22 cellular contexts compared by ENCODE assay signal in the genomic region with DNA sequence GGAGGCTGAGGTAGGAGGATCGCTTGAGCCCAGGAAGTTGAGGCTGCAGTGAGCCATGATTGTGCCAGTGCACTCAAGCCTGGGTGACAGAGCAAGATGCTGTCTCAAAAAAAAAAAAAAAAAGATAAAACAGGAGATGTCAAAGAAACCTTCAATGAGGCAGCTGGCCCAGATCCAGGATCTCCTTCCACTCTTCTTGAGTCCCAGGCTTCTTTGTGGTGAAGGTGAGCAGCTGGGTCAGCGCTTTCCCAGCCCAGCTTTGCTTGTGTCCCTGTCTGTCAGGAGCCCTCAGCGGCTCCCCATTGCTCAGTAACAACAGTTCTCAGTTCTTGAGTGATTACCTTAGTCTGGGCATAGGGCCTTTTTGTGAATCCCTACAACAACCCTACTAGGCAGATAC.
"Had no signal": no experiment of that assay in that cellular context is flagged by ENCODE, and none has a peak within 500 bp of the region (broad histone marks: within the 10 kb centered on the region; RNA-seq: fewer than 3 reads in every experiment).

No MANE protein-coding gene starts in this region.

- ATAC-seq: activated CD8-positive, alpha-beta T cell treated with anti-CD3 and anti-CD28 coated beads for 36 hours; body of pancreas; stimulated activated naive CD8-positive, alpha-beta T cell treated with anti-CD3 and anti-CD28 coated beads, Interleukin-15, Interleukin-2, amounts not matched to agents 100 U/mL and 50 U/mL, for 24 hours had no signal

- H3K4me1 ChIP-seq: body of pancreas had no signal

- H3K27ac ChIP-seq: body of pancreas, epithelial cell of prostate, left ventricle myocardium inferior, skin epidermis, transverse colon had no signal

- H3K4me1 Mint-ChIP-seq: activated CD4-positive, alpha-beta T cell treated with anti-CD3 and anti-CD28 coated beads, Interleukin-2, amount 10 ng/mL, durations not matched to agents 24 days and 14 days; activated naive CD8-positive, alpha-beta T cell treated with anti-CD3 and anti-CD28 coated beads, Interleukin-2, amount 10 ng/mL, durations not matched to agents 7 days and 5 days; endodermal cell had no signal

- H3K36me3 ChIP-seq: left ventricle myocardium inferior, transverse colon had no signal

- H3K9me3 Mint-ChIP-seq: activated CD4-positive, alpha-beta T cell treated with anti-CD3 and anti-CD28 coated beads, Interleukin-2, amount 10 ng/mL, durations not matched to agents 24 days and 14 days; activated CD8-positive, alpha-beta T cell treated with anti-CD3 and anti-CD28 coated beads for 36 hours; activated naive CD8-positive, alpha-beta T cell treated with anti-CD3 and anti-CD28 coated beads, Interleukin-2, amount 10 ng/mL, durations not matched to agents 7 days and 5 days; activated T-cell treated with anti-CD3 and anti-CD28 coated beads, Interleukin-2, amount 50 U/mL, for 24 hours; activated T-helper 2 cell treated with anti-CD3 and anti-CD28 coated beads, Interferon-gamma antibody, Interleukin-2, Interleukin-4, amounts not matched to agents 10 μg/mL and 5 μg/mL and 100 μg/mL, durations not matched to agents 14 hours and 24 hours and 36 hours had no signal

- H3K4me3 Mint-ChIP-seq: activated CD4-positive, alpha-beta T cell treated with anti-CD3 and anti-CD28 coated beads, Interleukin-2, amount 10 ng/mL, durations not matched to agents 24 days and 14 days; activated CD8-positive, alpha-beta T cell treated with anti-CD3 and anti-CD28 coated beads for 36 hours; activated naive CD8-positive, alpha-beta T cell treated with anti-CD3 and anti-CD28 coated beads, Interleukin-2, amount 10 ng/mL, durations not matched to agents 7 days and 5 days; activated T-cell treated with anti-CD3 and anti-CD28 coated beads, Interleukin-2, amount 50 U/mL, for 24 hours; endodermal cell had no signal

- H3K36me3 Mint-ChIP-seq: activated naive CD8-positive, alpha-beta T cell treated with anti-CD3 and anti-CD28 coated beads, Interleukin-2, amount 10 ng/mL, durations not matched to agents 7 days and 5 days had no signal

- H3K27ac Mint-ChIP-seq: activated CD4-positive, alpha-beta T cell treated with anti-CD3 and anti-CD28 coated beads, Interleukin-2, amount 10 ng/mL, durations not matched to agents 24 days and 14 days; activated CD8-positive, alpha-beta T cell treated with anti-CD3 and anti-CD28 coated beads for 36 hours; activated naive CD8-positive, alpha-beta T cell treated with anti-CD3 and anti-CD28 coated beads, Interleukin-2, amount 10 ng/mL, durations not matched to agents 7 days and 5 days; activated T-cell treated with anti-CD3 and anti-CD28 coated beads, Interleukin-2, amount 50 U/mL, for 24 hours; activated T-helper 2 cell treated with anti-CD3 and anti-CD28 coated beads, Interferon-gamma antibody, Interleukin-2, Interleukin-4, amounts not matched to agents 10 μg/mL and 5 μg/mL and 100 μg/mL, durations not matched to agents 14 hours and 24 hours and 36 hours; endodermal cell had no signal

- H3K9me3 ChIP-seq: body of pancreas, left ventricle myocardium inferior, transverse colon had no signal

- DNase-seq: activated CD4-positive, alpha-beta T cell treated with anti-CD3 and anti-CD28 coated beads, Interleukin-2, amount 10 ng/mL, durations not matched to agents 24 days and 14 days; activated CD4-positive, CD25-positive, alpha-beta regulatory T cell; activated CD8-positive, alpha-beta T cell treated with anti-CD3 and anti-CD28 coated beads for 36 hours; activated naive CD4-positive, alpha-beta T cell treated with Interleukin-2 at 50 U/mL for 16 hours; activated naive CD8-positive, alpha-beta T cell treated with anti-CD3 and anti-CD28 coated beads, Interleukin-2, amount 10 ng/mL, durations not matched to agents 7 days and 5 days; activated T-cell treated with anti-CD3 and anti-CD28 coated beads, Interleukin-2, amount 50 U/mL, for 24 hours; amygdala; body of pancreas; central memory CD4-positive, alpha-beta T cell; dorsolateral prefrontal cortex; endodermal cell; foreskin melanocyte; left ventricle myocardium inferior; mammary epithelial cell; midbrain; occipital lobe; stimulated activated naive CD8-positive, alpha-beta T cell treated with anti-CD3 and anti-CD28 coated beads, Interleukin-15, Interleukin-2, amounts not matched to agents 100 U/mL and 50 U/mL, for 24 hours; transverse colon had no signal

- H3K27me3 ChIP-seq: body of pancreas, dorsolateral prefrontal cortex, transverse colon had no signal

- H3K27me3 Mint-ChIP-seq: activated CD8-positive, alpha-beta T cell treated with anti-CD3 and anti-CD28 coated beads for 36 hours; activated T-cell treated with anti-CD3 and anti-CD28 coated beads, Interleukin-2, amount 50 U/mL, for 24 hours had no signal

- FAIRE-seq: colon had no signal

- H3K4me3 ChIP-seq: body of pancreas, dorsolateral prefrontal cortex, left ventricle myocardium inferior, skin epidermis, transverse colon had no signal
